ENCODE assay signal across 1 cellular context in the genomic region with DNA sequence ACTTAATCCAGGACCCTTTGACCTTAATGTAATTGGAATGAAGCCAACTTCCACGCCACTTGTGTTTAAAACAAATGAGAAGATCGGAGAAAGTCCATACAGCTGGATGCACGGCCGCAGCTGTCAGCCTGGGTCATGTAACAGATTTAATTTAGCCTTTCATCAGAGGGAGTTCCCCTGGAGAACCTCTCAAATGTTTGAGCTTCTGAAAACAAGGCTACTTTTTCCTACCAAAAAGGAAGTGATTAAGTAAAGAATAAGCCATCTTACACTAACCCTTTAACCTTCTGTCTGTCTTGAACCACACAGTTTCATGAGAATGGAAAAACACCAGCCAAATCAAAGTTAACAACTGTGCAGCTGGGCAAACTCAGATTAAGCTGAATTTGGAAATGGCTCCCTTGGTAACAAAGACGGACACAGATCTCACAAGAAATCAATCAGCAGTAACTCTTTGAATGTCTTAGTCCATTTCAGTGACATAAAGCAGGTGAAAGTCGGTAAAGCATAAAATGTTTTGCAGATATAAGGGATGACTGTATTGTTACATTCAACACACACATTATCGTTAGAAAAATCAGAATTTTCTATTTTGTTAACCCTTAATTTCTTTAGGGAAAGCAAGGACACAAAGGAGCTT.
TF ChIP-seq lines count a peak whose summit lies in the region.

No MANE protein-coding gene starts in this region.

TF ChIP-seq in GM12878, 131 proteins besides CTCF, POLR2A, EP300 and RAD21 (continued from another document and continues in another):
- TF ChIP-seq, protein P1, sequence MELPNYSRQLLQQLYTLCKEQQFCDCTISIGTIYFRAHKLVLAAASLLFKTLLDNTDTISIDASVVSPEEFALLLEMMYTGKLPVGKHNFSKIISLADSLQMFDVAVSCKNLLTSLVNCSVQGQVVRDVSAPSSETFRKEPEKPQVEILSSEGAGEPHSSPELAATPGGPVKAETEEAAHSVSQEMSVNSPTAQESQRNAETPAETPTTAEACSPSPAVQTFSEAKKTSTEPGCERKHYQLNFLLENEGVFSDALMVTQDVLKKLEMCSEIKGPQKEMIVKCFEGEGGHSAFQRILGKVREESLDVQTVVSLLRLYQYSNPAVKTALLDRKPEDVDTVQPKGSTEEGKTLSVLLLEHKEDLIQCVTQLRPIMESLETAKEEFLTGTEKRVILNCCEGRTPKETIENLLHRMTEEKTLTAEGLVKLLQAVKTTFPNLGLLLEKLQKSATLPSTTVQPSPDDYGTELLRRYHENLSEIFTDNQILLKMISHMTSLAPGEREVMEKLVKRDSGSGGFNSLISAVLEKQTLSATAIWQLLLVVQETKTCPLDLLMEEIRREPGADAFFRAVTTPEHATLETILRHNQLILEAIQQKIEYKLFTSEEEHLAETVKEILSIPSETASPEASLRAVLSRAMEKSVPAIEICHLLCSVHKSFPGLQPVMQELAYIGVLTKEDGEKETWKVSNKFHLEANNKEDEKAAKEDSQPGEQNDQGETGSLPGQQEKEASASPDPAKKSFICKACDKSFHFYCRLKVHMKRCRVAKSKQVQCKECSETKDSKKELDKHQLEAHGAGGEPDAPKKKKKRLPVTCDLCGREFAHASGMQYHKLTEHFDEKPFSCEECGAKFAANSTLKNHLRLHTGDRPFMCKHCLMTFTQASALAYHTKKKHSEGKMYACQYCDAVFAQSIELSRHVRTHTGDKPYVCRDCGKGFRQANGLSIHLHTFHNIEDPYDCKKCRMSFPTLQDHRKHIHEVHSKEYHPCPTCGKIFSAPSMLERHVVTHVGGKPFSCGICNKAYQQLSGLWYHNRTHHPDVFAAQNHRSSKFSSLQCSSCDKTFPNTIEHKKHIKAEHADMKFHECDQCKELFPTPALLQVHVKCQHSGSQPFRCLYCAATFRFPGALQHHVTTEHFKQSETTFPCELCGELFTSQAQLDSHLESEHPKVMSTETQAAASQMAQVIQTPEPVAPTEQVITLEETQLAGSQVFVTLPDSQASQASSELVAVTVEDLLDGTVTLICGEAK (IDR thresholded peaks at IDR 0.05; ENCODE audit: borderline replicate concordance) = no peak
- TF ChIP-seq SIX5 (IDR thresholded peaks at IDR 0.05; ENCODE audit: low read depth, low read length, severe bottlenecking) (no peak), POLR2AphosphoS2 (IDR thresholded peaks at IDR 0.05; ENCODE audit: low read depth, low read length) (no peak), BMI1 (IDR thresholded peaks at IDR 0.05; ENCODE audit: borderline replicate concordance) (peak; percentile 26; the same call in 1 of the 2 replicates), NFIC (IDR thresholded peaks at IDR 0.05; ENCODE audit: low read depth, low read length) (peak; percentile 48), NRF1 (conservative IDR thresholded peaks at IDR 0.05; ENCODE audit: low read depth, low read length) (no peak), GABPA (IDR thresholded peaks at IDR 0.05; ENCODE audit: low read depth) (no peak), ATF7 (IDR thresholded peaks at IDR 0.05; ENCODE audit: low read depth) (no peak), FOXK2 (IDR thresholded peaks at IDR 0.05) (no peak), MEF2B (IDR thresholded peaks at IDR 0.05; ENCODE audit: partially characterized antibody, poor library complexity, severe bottlenecking) (no peak), SIN3A (IDR thresholded peaks at IDR 0.05; ENCODE audit: low read depth, low read length) (no peak), BACH1 (IDR thresholded peaks at IDR 0.05; ENCODE audit: borderline replicate concordance) (no peak), FOS (IDR thresholded peaks at IDR 0.05; ENCODE audit: borderline replicate concordance, extremely low read depth, insufficient read length) (no peak), EED (IDR thresholded peaks at IDR 0.05; ENCODE audit: low read depth) (peak; percentile 52; the same call in 1 of the 2 replicates), FOXM1 (IDR thresholded peaks at IDR 0.05; ENCODE audit: low read depth, low read length) (no peak), CHD4 (IDR thresholded peaks at IDR 0.05) (no peak), MTA3 (IDR thresholded peaks at IDR 0.05; ENCODE audit: borderline replicate concordance, low read length) (no peak), MTA2 (IDR thresholded peaks at IDR 0.05; ENCODE audit: low read depth) (peak; percentile 37), SREBF2 (IDR thresholded peaks at IDR 0.05; ENCODE audit: low read length) (no peak), HDAC6 (IDR thresholded peaks at IDR 0.05; ENCODE audit: unreplicated experiment) (no peak), IKZF2 (IDR thresholded peaks at IDR 0.05) (peak; percentile 63 to 67; a peak in 3 of 4 replicates), ETV6 (conservative IDR thresholded peaks at IDR 0.05 in 1 of 2, IDR thresholded peaks at IDR 0.05 in 1 of 2; ENCODE audit: borderline replicate concordance in 1 of 2, low read depth in 1 of 2) (no peak; a peak in 1 of 4 replicates), ZNF207 (IDR thresholded peaks at IDR 0.05; ENCODE audit: borderline replicate concordance) (no peak), SMAD5 (IDR thresholded peaks at IDR 0.05; ENCODE audit: low read depth) (no peak), CBFB (IDR thresholded peaks at IDR 0.05; ENCODE audit: low read depth) (no peak), CEBPB (IDR thresholded peaks at IDR 0.05; ENCODE audit: borderline replicate concordance in 1 of 2, low read depth in 2 of 2, low read length in 2 of 2) (no peak), RAD51 (IDR thresholded peaks at IDR 0.05) (no peak), MYC (IDR thresholded peaks at IDR 0.05; ENCODE audit: insufficient read depth, insufficient read length, insufficient replicate concordance, low read length, severe bottlenecking) (no peak)
- TF ChIP-seq, protein P2, sequence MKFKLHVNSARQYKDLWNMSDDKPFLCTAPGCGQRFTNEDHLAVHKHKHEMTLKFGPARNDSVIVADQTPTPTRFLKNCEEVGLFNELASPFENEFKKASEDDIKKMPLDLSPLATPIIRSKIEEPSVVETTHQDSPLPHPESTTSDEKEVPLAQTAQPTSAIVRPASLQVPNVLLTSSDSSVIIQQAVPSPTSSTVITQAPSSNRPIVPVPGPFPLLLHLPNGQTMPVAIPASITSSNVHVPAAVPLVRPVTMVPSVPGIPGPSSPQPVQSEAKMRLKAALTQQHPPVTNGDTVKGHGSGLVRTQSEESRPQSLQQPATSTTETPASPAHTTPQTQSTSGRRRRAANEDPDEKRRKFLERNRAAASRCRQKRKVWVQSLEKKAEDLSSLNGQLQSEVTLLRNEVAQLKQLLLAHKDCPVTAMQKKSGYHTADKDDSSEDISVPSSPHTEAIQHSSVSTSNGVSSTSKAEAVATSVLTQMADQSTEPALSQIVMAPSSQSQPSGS (IDR thresholded peaks at IDR 0.05; ENCODE audit: low read length) = no peak; the same call in 1 of the 2 replicates
- TF ChIP-seq, protein P3, sequence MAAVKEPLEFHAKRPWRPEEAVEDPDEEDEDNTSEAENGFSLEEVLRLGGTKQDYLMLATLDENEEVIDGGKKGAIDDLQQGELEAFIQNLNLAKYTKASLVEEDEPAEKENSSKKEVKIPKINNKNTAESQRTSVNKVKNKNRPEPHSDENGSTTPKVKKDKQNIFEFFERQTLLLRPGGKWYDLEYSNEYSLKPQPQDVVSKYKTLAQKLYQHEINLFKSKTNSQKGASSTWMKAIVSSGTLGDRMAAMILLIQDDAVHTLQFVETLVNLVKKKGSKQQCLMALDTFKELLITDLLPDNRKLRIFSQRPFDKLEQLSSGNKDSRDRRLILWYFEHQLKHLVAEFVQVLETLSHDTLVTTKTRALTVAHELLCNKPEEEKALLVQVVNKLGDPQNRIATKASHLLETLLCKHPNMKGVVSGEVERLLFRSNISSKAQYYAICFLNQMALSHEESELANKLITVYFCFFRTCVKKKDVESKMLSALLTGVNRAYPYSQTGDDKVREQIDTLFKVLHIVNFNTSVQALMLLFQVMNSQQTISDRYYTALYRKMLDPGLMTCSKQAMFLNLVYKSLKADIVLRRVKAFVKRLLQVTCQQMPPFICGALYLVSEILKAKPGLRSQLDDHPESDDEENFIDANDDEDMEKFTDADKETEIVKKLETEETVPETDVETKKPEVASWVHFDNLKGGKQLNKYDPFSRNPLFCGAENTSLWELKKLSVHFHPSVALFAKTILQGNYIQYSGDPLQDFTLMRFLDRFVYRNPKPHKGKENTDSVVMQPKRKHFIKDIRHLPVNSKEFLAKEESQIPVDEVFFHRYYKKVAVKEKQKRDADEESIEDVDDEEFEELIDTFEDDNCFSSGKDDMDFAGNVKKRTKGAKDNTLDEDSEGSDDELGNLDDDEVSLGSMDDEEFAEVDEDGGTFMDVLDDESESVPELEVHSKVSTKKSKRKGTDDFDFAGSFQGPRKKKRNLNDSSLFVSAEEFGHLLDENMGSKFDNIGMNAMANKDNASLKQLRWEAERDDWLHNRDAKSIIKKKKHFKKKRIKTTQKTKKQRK (IDR thresholded peaks at IDR 0.05; ENCODE audit: low read depth, low read length) = no peak
- TF ChIP-seq, protein P4, sequence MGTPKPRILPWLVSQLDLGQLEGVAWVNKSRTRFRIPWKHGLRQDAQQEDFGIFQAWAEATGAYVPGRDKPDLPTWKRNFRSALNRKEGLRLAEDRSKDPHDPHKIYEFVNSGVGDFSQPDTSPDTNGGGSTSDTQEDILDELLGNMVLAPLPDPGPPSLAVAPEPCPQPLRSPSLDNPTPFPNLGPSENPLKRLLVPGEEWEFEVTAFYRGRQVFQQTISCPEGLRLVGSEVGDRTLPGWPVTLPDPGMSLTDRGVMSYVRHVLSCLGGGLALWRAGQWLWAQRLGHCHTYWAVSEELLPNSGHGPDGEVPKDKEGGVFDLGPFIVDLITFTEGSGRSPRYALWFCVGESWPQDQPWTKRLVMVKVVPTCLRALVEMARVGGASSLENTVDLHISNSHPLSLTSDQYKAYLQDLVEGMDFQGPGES (IDR thresholded peaks at IDR 0.05) = no peak
- TF ChIP-seq, protein P5, sequence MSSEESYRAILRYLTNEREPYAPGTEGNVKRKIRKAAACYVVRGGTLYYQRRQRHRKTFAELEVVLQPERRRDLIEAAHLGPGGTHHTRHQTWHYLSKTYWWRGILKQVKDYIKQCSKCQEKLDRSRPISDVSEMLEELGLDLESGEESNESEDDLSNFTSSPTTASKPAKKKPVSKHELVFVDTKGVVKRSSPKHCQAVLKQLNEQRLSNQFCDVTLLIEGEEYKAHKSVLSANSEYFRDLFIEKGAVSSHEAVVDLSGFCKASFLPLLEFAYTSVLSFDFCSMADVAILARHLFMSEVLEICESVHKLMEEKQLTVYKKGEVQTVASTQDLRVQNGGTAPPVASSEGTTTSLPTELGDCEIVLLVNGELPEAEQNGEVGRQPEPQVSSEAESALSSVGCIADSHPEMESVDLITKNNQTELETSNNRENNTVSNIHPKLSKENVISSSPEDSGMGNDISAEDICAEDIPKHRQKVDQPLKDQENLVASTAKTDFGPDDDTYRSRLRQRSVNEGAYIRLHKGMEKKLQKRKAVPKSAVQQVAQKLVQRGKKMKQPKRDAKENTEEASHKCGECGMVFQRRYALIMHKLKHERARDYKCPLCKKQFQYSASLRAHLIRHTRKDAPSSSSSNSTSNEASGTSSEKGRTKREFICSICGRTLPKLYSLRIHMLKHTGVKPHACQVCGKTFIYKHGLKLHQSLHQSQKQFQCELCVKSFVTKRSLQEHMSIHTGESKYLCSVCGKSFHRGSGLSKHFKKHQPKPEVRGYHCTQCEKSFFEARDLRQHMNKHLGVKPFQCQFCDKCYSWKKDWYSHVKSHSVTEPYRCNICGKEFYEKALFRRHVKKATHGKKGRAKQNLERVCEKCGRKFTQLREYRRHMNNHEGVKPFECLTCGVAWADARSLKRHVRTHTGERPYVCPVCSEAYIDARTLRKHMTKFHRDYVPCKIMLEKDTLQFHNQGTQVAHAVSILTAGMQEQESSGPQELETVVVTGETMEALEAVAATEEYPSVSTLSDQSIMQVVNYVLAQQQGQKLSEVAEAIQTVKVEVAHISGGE (CRISPR knock-in tag; IDR thresholded peaks at IDR 0.05) = no peak
- TF ChIP-seq, protein P6, sequence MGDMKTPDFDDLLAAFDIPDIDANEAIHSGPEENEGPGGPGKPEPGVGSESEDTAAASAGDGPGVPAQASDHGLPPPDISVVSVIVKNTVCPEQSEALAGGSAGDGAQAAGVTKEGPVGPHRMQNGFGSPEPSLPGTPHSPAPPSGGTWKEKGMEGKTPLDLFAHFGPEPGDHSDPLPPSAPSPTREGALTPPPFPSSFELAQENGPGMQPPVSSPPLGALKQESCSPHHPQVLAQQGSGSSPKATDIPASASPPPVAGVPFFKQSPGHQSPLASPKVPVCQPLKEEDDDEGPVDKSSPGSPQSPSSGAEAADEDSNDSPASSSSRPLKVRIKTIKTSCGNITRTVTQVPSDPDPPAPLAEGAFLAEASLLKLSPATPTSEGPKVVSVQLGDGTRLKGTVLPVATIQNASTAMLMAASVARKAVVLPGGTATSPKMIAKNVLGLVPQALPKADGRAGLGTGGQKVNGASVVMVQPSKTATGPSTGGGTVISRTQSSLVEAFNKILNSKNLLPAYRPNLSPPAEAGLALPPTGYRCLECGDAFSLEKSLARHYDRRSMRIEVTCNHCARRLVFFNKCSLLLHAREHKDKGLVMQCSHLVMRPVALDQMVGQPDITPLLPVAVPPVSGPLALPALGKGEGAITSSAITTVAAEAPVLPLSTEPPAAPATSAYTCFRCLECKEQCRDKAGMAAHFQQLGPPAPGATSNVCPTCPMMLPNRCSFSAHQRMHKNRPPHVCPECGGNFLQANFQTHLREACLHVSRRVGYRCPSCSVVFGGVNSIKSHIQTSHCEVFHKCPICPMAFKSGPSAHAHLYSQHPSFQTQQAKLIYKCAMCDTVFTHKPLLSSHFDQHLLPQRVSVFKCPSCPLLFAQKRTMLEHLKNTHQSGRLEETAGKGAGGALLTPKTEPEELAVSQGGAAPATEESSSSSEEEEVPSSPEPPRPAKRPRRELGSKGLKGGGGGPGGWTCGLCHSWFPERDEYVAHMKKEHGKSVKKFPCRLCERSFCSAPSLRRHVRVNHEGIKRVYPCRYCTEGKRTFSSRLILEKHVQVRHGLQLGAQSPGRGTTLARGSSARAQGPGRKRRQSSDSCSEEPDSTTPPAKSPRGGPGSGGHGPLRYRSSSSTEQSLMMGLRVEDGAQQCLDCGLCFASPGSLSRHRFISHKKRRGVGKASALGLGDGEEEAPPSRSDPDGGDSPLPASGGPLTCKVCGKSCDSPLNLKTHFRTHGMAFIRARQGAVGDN (IDR thresholded peaks at IDR 0.05) = peak; percentile 32; the same call in 1 of the 2 replicates
- TF ChIP-seq, protein P7, sequence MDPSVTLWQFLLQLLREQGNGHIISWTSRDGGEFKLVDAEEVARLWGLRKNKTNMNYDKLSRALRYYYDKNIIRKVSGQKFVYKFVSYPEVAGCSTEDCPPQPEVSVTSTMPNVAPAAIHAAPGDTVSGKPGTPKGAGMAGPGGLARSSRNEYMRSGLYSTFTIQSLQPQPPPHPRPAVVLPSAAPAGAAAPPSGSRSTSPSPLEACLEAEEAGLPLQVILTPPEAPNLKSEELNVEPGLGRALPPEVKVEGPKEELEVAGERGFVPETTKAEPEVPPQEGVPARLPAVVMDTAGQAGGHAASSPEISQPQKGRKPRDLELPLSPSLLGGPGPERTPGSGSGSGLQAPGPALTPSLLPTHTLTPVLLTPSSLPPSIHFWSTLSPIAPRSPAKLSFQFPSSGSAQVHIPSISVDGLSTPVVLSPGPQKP (IDR thresholded peaks at IDR 0.05; ENCODE audit: low read depth, low read length) = 0 out of 2 replicates have a peak, but pooled peaks have one; percentile 20
- TF ChIP-seq, protein P8, sequence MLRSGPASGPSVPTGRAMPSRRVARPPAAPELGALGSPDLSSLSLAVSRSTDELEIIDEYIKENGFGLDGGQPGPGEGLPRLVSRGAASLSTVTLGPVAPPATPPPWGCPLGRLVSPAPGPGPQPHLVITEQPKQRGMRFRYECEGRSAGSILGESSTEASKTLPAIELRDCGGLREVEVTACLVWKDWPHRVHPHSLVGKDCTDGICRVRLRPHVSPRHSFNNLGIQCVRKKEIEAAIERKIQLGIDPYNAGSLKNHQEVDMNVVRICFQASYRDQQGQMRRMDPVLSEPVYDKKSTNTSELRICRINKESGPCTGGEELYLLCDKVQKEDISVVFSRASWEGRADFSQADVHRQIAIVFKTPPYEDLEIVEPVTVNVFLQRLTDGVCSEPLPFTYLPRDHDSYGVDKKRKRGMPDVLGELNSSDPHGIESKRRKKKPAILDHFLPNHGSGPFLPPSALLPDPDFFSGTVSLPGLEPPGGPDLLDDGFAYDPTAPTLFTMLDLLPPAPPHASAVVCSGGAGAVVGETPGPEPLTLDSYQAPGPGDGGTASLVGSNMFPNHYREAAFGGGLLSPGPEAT (IDR thresholded peaks at IDR 0.05; ENCODE audit: low read depth) = no peak; the same call in 1 of the 2 replicates
